19 cellular contexts compared by ENCODE assay signal in genomic region chr5:67201897-67202549, GRCh38. TPM values are rescaled to one million over a fixed set of nuclear protein-coding genes. Genes with fewer than 3 reads are reported as not detected.
A peak's percentile ranks its signal among the peaks of the same experiment; 100 is the strongest.
DNase-seq lines count a peak whose midpoint lies in the region; ATAC-seq, FAIRE-seq and TF ChIP-seq lines count a peak whose summit lies in the region.
"Had no signal": no experiment of that assay in that cellular context is flagged by ENCODE, and none has a peak within 500 bp of the region (broad histone marks: within the 10 kb centered on the region; RNA-seq: fewer than 3 reads in every experiment).

No MANE protein-coding gene starts in this region.

- intact Hi-C loops in activated B cell treated with CpG ODN at 0.5 μM for 24 hours (cut with micrococcal nuclease) = loop anchor here (10.0 kb wide), 2 partner anchors 1057 to 1277 kb away; partner anchors contain the start of genes ERBIN and SREK1

- DNase-seq in GM12891 (ENCODE audit: insufficient read length, low spot score) (no peak), activated B cell treated with CpG ODN at 0.5 μM for 24 hours (no peak), DMS53 treated with DMSO at 0.1 percent for 48 hours (lab: John Stamatoyannopoulos, UW; ENCODE audit: unreplicated experiment) (no peak), caudate nucleus (lab: John Stamatoyannopoulos, UW) (no peak), hepatic stellate cell (ENCODE audit: low spot score) (no peak)
- no peak for DNase-seq in activated effector memory CD4-positive, alpha-beta T cell treated with Interleukin-2 at 50 U/mL for 16 hours
- DNase-seq: activated CD4-positive, alpha-beta T cell treated with anti-CD3 and anti-CD28 coated beads for 48 hours; activated T-cell treated with anti-CD3 and anti-CD28 coated beads, Interleukin-2, amount 50 U/mL, for 48 hours; anterior cingulate cortex; foreskin keratinocyte; H9; mucosa of descending colon; NCI-H2029; stimulated activated CD4-positive, alpha-beta T cell treated with anti-CD3 and anti-CD28 coated beads, Interleukin-1b, Interleukin-23, amount 100 ng/mL, for 48 hours had no signal

- 0 out of 22 replicates have a peak overlapping the region, but pooled peaks of 2 of the 11 experiments have one; percentile 59 to 60 for H3K9ac ChIP-seq in BLaER1 treated with 17β-estradiol and CSF1 and Interleukin-3, amounts not matched to agents 10 nM and 100 nM

- no peaks in the 10 kb centered on the region for H3K27me3 Mint-ChIP-seq in activated B cell treated with CpG ODN at 0.5 μM for 24 hours

- peak; percentile 22 for ATAC-seq in GM21619 (IDR thresholded peaks at IDR 0.05; ENCODE audit: unreplicated experiment)
- no peak for ATAC-seq in activated B cell treated with CpG ODN at 0.5 μM for 24 hours (ENCODE audit: low read depth)
- ATAC-seq: foreskin keratinocyte, mucosa of descending colon had no signal

- no peaks in the 10 kb centered on the region for H4K20me1 ChIP-seq in BLaER1 treated with 17β-estradiol and CSF1 and Interleukin-3, amounts not matched to agents 10 nM and 100 nM

- no peak for TF ChIP-seq POLR2A in GM12891 (IDR thresholded peaks at IDR 0.05; ENCODE audit: low read depth, low read length)

- peaks cover 0 to 12% (median 0%) of the 10 kb centered on the region in 11 experiments; a peak in 6 of 22 replicates for H3K9me3 ChIP-seq in BLaER1 treated with 17β-estradiol and CSF1 and Interleukin-3, amounts not matched to agents 10 nM and 100 nM (replicated peaks in 1 of 11)
- H3K9me3 ChIP-seq: mucosa of descending colon, SJSA1 had no signal

- peaks cover 81 to 100% (median 97%) of the 10 kb centered on the region in 10 experiments for H3K4me1 ChIP-seq in BLaER1 treated with 17β-estradiol and CSF1 and Interleukin-3, amounts not matched to agents 10 nM and 100 nM

- peaks cover 2% of the 10 kb centered on the region for H3K36me3 Mint-ChIP-seq in activated B cell treated with CpG ODN at 0.5 μM for 24 hours (ENCODE audit: low read depth)

- no peak overlapping the region for H3K4me3 ChIP-seq in BLaER1 treated with 17β-estradiol and CSF1 and Interleukin-3, amounts not matched to agents 10 nM and 100 nM
- H3K4me3 ChIP-seq: mucosa of descending colon, SJSA1 had no signal

- TF ChIP-seq CTCF in activated B cell treated with CpG ODN at 0.5 μM for 24 hours (IDR thresholded peaks at IDR 0.05) = no peak

- H3K4me1 Mint-ChIP-seq in activated B cell treated with CpG ODN at 0.5 μM for 24 hours = peaks cover 98% of the 10 kb centered on the region

- peak; percentile 64 for FAIRE-seq in GM12891 (lab: Jason Lieb, UNC)
- FAIRE-seq: endothelial cell of umbilical vein had no signal

- H3K27me3 ChIP-seq in BLaER1 treated with 17β-estradiol and CSF1 and Interleukin-3, amounts not matched to agents 10 nM and 100 nM = no peaks in the 10 kb centered on the region
- H3K27me3 ChIP-seq: foreskin keratinocyte, SJSA1 had no signal

- H3K4me2 ChIP-seq in BLaER1 treated with 17β-estradiol and CSF1 and Interleukin-3, amounts not matched to agents 10 nM and 100 nM = peak overlapping the region; percentile 21 to 94 (median 78); a peak in 17 of 22 replicates

- H3K36me3 ChIP-seq in BLaER1 treated with 17β-estradiol and CSF1 and Interleukin-3, amounts not matched to agents 10 nM and 100 nM = no peaks in the 10 kb centered on the region
- H3K36me3 ChIP-seq: SJSA1 had no signal

- H3K27ac Mint-ChIP-seq in activated B cell treated with CpG ODN at 0.5 μM for 24 hours = peak overlapping the region; percentile 68
- H3K27ac Mint-ChIP-seq: H9 had no signal

- H3K4me3 Mint-ChIP-seq in activated B cell treated with CpG ODN at 0.5 μM for 24 hours = peak overlapping the region; percentile 15
- H3K4me3 Mint-ChIP-seq: H9 had no signal

- POLR2A ChIA-PET in activated B cell treated with CpG ODN at 0.5 μM for 24 hours (lab: Charles Lee) = interaction anchor here (1.1 to 16.1 kb wide), 5 partner anchors 8 to 1014 kb away, joined by 3 to 228 read pairs (median 11); partner anchors contain the start of genes CD180 and PIK3R1

- H3K9me3 Mint-ChIP-seq in activated B cell treated with CpG ODN at 0.5 μM for 24 hours = no peaks in the 10 kb centered on the region

- H3K27ac ChIP-seq in BLaER1 treated with 17β-estradiol and CSF1 and Interleukin-3, amounts not matched to agents 10 nM and 100 nM = peak overlapping the region in 10 of 11 experiments; percentile 5 to 83 (median 72); a peak in 16 of 22 replicates
- no peak overlapping the region for H3K27ac ChIP-seq in caudate nucleus (ENCODE audit: low read depth, low read length)
- H3K27ac ChIP-seq: foreskin keratinocyte, SJSA1 had no signal

- CTCF ChIA-PET in activated B cell treated with CpG ODN at 0.5 μM for 24 hours (lab: Charles Lee) = interaction anchor here (1.0 to 10.7 kb wide), 3 partner anchors 9 to 34 kb away, joined by 3 to 164 read pairs (median 4); no protein-coding TSS in a partner anchor

TF ChIP-seq in GM12891, 5 proteins besides CTCF, POLR2A, EP300 and RAD21:
- TF ChIP-seq POU2F2 (IDR thresholded peaks at IDR 0.05; ENCODE audit: low read depth, low read length) (no peak), SPI1 (IDR thresholded peaks at IDR 0.05; ENCODE audit: low read depth, low read length) (peak; percentile 60), PAX5 (IDR thresholded peaks at IDR 0.05; ENCODE audit: insufficient read depth, low read length, severe bottlenecking) (no peak), POLR2AphosphoS5 (IDR thresholded peaks at IDR 0.05; ENCODE audit: low read depth, low read length) (no peak)

RNA-seq across cellular contexts. Expression of gene CD180, which starts 5.4 kb away (rescaled TPM):
- 1.1 TPM for polyA plus RNA-seq in GM12891 (2012; ENCODE audit: low read depth, missing spikeins)
- total RNA-seq in activated B cell treated with CpG ODN at 0.5 μM for 24 hours = 32.6 and 35.7 TPM in 2 replicates
- total RNA-seq: endothelial cell of umbilical vein, foreskin keratinocyte, H9, NCI-H460, SJSA1 had no signal
- polyA plus RNA-seq: endothelial cell of umbilical vein, foreskin keratinocyte had no signal
